1 cellular context compared by ENCODE assay signal in the genomic region with DNA sequence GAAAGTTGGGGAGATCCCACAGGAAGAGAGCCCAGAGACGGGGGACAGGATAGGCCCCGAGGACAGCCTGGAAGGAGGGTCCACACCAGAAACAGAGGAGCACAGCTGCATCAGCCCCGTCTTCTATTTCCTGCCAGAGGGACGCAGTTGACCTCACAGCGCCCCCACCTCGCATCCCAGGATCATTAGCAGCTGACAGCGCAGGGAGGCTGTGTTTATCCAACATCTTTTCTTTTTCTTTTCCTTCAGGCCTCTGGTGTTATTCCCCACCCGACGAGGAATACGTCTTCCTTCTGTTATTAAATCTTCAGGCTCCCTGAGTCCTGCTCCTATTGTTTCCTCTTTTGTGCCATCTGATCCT.
TF ChIP-seq lines count a peak whose summit lies in the region.

No MANE protein-coding gene starts in this region.

TF ChIP-seq in SK-N-SH, 30 proteins besides CTCF, POLR2A, EP300 and RAD21 (continued from another document):
- TF ChIP-seq, protein P1, sequence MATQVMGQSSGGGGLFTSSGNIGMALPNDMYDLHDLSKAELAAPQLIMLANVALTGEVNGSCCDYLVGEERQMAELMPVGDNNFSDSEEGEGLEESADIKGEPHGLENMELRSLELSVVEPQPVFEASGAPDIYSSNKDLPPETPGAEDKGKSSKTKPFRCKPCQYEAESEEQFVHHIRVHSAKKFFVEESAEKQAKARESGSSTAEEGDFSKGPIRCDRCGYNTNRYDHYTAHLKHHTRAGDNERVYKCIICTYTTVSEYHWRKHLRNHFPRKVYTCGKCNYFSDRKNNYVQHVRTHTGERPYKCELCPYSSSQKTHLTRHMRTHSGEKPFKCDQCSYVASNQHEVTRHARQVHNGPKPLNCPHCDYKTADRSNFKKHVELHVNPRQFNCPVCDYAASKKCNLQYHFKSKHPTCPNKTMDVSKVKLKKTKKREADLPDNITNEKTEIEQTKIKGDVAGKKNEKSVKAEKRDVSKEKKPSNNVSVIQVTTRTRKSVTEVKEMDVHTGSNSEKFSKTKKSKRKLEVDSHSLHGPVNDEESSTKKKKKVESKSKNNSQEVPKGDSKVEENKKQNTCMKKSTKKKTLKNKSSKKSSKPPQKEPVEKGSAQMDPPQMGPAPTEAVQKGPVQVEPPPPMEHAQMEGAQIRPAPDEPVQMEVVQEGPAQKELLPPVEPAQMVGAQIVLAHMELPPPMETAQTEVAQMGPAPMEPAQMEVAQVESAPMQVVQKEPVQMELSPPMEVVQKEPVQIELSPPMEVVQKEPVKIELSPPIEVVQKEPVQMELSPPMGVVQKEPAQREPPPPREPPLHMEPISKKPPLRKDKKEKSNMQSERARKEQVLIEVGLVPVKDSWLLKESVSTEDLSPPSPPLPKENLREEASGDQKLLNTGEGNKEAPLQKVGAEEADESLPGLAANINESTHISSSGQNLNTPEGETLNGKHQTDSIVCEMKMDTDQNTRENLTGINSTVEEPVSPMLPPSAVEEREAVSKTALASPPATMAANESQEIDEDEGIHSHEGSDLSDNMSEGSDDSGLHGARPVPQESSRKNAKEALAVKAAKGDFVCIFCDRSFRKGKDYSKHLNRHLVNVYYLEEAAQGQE (IDR thresholded peaks at IDR 0.05; ENCODE audit: low read depth, low read length) = no peak
